Comparison of ENCODE assay signal across 1 cellular context in genomic region chr1:216824511-216824910, GRCh38.
TF ChIP-seq lines count a peak whose summit lies in the region.

No MANE protein-coding gene starts in this region.

TF ChIP-seq in GM23338, 12 proteins besides CTCF, POLR2A, EP300 and RAD21 (continued from another document):
- no peak for TF ChIP-seq ZNF462 (CRISPR knock-in tag; IDR thresholded peaks at IDR 0.05)
- TF ChIP-seq CREB1 (CRISPR knock-in tag; IDR thresholded peaks at IDR 0.05; ENCODE audit: low read depth) = no peak
- TF ChIP-seq EZH2 (IDR thresholded peaks at IDR 0.05; ENCODE audit: low read depth, unreplicated experiment) = no peak
- no peak for TF ChIP-seq ZNF114 (CRISPR knock-in tag; IDR thresholded peaks at IDR 0.05)
- TF ChIP-seq NANOG (IDR thresholded peaks at IDR 0.05; ENCODE audit: borderline replicate concordance) = no peak
- no peak for TF ChIP-seq ETS1 (IDR thresholded peaks at IDR 0.05)
- TF ChIP-seq EZH2phosphoT487 (IDR thresholded peaks at IDR 0.05; ENCODE audit: unreplicated experiment) = no peak
- TF ChIP-seq JUNB (IDR thresholded peaks at IDR 0.05; ENCODE audit: unreplicated experiment) = no peak
- TF ChIP-seq, protein P1, sequence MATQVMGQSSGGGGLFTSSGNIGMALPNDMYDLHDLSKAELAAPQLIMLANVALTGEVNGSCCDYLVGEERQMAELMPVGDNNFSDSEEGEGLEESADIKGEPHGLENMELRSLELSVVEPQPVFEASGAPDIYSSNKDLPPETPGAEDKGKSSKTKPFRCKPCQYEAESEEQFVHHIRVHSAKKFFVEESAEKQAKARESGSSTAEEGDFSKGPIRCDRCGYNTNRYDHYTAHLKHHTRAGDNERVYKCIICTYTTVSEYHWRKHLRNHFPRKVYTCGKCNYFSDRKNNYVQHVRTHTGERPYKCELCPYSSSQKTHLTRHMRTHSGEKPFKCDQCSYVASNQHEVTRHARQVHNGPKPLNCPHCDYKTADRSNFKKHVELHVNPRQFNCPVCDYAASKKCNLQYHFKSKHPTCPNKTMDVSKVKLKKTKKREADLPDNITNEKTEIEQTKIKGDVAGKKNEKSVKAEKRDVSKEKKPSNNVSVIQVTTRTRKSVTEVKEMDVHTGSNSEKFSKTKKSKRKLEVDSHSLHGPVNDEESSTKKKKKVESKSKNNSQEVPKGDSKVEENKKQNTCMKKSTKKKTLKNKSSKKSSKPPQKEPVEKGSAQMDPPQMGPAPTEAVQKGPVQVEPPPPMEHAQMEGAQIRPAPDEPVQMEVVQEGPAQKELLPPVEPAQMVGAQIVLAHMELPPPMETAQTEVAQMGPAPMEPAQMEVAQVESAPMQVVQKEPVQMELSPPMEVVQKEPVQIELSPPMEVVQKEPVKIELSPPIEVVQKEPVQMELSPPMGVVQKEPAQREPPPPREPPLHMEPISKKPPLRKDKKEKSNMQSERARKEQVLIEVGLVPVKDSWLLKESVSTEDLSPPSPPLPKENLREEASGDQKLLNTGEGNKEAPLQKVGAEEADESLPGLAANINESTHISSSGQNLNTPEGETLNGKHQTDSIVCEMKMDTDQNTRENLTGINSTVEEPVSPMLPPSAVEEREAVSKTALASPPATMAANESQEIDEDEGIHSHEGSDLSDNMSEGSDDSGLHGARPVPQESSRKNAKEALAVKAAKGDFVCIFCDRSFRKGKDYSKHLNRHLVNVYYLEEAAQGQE (IDR thresholded peaks at IDR 0.05; ENCODE audit: unreplicated experiment) = no peak
